In genomic region chr20:48912065-48912464, GRCh38 we compare ENCODE assay signal across 15 cellular contexts. TPM values are rescaled to one million over a fixed set of nuclear protein-coding genes. Genes with fewer than 3 reads are reported as not detected.
DNase-seq lines count a peak whose midpoint lies in the region; ATAC-seq and TF ChIP-seq lines count a peak whose summit lies in the region.
"Had no signal": no experiment of that assay in that cellular context is flagged by ENCODE, and none has a peak within 500 bp of the region (broad histone marks: within the 10 kb centered on the region; RNA-seq: fewer than 3 reads in every experiment).

No MANE protein-coding gene starts in this region.

- H3K79me2 ChIP-seq in Karpas-422 (ENCODE audit: low read length) = no peaks in the 10 kb centered on the region

- no peak overlapping the region for H2AFZ ChIP-seq in Karpas-422 (ENCODE audit: low read length)

- peaks cover 5% of the 10 kb centered on the region; the same call in 1 of the 2 replicates for H3K9me3 ChIP-seq in Karpas-422 (ENCODE audit: low read length)
- no peaks in the 10 kb centered on the region for H3K9me3 ChIP-seq in CD8-positive, alpha-beta T cell (ENCODE audit: low read length)
- H3K9me3 ChIP-seq: gastrocnemius medialis, vagina had no signal

- H3K4me1 Mint-ChIP-seq in glutamatergic neuron (ENCODE audit: low read depth, unreplicated experiment) = peaks cover 12% of the 10 kb centered on the region
- H3K4me1 Mint-ChIP-seq in CD8-positive, alpha-beta T cell (ENCODE audit: low read depth) = peaks cover 6% of the 10 kb centered on the region

- H3K9ac ChIP-seq in Karpas-422 (ENCODE audit: low read length) = no peak overlapping the region

- H3K9me3 Mint-ChIP-seq in glutamatergic neuron (ENCODE audit: unreplicated experiment) = peaks cover 19% of the 10 kb centered on the region
- H3K9me3 Mint-ChIP-seq in CD8-positive, alpha-beta T cell = no peaks in the 10 kb centered on the region

- H3K27ac Mint-ChIP-seq in glutamatergic neuron (ENCODE audit: unreplicated experiment) = peak overlapping the region; percentile 89
- H3K27ac Mint-ChIP-seq in CD8-positive, alpha-beta T cell = no peak overlapping the region

- CTCF ChIA-PET in CD8-positive, alpha-beta T cell (lab: Charles Lee) = interaction anchor here (2.4 kb wide), 1 partner anchor 255 kb away, joined by 14 read pairs; no protein-coding TSS in a partner anchor

- peaks cover 19% of the 10 kb centered on the region for H3K36me3 Mint-ChIP-seq in glutamatergic neuron (ENCODE audit: unreplicated experiment)
- H3K36me3 Mint-ChIP-seq in CD8-positive, alpha-beta T cell = no peaks in the 10 kb centered on the region
- H3K36me3 Mint-ChIP-seq: T-cell had no signal

- no peaks in the 10 kb centered on the region for H3K9me2 ChIP-seq in Karpas-422 (replicated peaks; ENCODE audit: insufficient read depth, low read length)

- no peaks in the 10 kb centered on the region for H4K20me1 ChIP-seq in Karpas-422 (ENCODE audit: insufficient read depth, low read depth, low read length)

- POLR2A ChIA-PET in CD8-positive, alpha-beta T cell (lab: Charles Lee) = no interaction called here

- intact Hi-C loops in CD8-positive, alpha-beta T cell (cut with DNase I, micrococcal nuclease) = no loop called here

- no peaks in the 10 kb centered on the region for H3K27me3 ChIP-seq in Karpas-422 (ENCODE audit: low read length)
- no peaks in the 10 kb centered on the region for H3K27me3 ChIP-seq in CD8-positive, alpha-beta T cell (ENCODE audit: insufficient read depth, low read length)
- H3K27me3 ChIP-seq: gastrocnemius medialis, vagina had no signal

- no peak overlapping the region for H3K4me3 Mint-ChIP-seq in glutamatergic neuron (ENCODE audit: unreplicated experiment)
- no peak overlapping the region for H3K4me3 Mint-ChIP-seq in CD8-positive, alpha-beta T cell
- H3K4me3 Mint-ChIP-seq: T-cell had no signal

- H3K27ac ChIP-seq in Karpas-422 (ENCODE audit: low read length) = no peak overlapping the region
- H3K27ac ChIP-seq in CD8-positive, alpha-beta T cell (ENCODE audit: low read depth, low read length) = no peak overlapping the region
- H3K27ac ChIP-seq: gastrocnemius medialis, vagina had no signal

- H3K4me2 ChIP-seq in Karpas-422 (ENCODE audit: low read depth, low read length, poor library complexity, severe bottlenecking) = no peak overlapping the region

- peak; percentile 93 for ATAC-seq in GM18517 (IDR thresholded peaks at IDR 0.05; ENCODE audit: unreplicated experiment)
- ATAC-seq in GM21717 (IDR thresholded peaks at IDR 0.05; ENCODE audit: unreplicated experiment) = peak; percentile 78
- ATAC-seq in HG03378 (IDR thresholded peaks at IDR 0.05; ENCODE audit: unreplicated experiment) = peak; percentile 69
- no peak for ATAC-seq in CD8-positive, alpha-beta T cell
- ATAC-seq: gastrocnemius medialis, T-cell had no signal

- no peaks in the 10 kb centered on the region for H3K36me3 ChIP-seq in Karpas-422 (ENCODE audit: insufficient read depth, low read length)
- H3K36me3 ChIP-seq in CD8-positive, alpha-beta T cell (ENCODE audit: insufficient read depth, low read length) = no peaks in the 10 kb centered on the region
- H3K36me3 ChIP-seq: gastrocnemius medialis, vagina had no signal

- DNase-seq in glutamatergic neuron = peak; percentile 68
- DNase-seq in Karpas-422 = no peak
- no peak for DNase-seq in mucosa of gallbladder (ENCODE audit: low spot score)
- DNase-seq in CD8-positive, alpha-beta T cell = no peak
- no peak for DNase-seq in putamen (ENCODE audit: low spot score)
- DNase-seq: activated CD8-positive, alpha-beta memory T cell treated with anti-CD3 and anti-CD28 coated beads, Interleukin-2, amount 50 U/mL, for 48 hours; central memory CD4-positive, alpha-beta T cell; DMS79 treated with DMSO at 0.1 percent for 48 hours; gastrocnemius medialis; NCI-H2081 had no signal

- TF ChIP-seq CTCF in glutamatergic neuron (IDR thresholded peaks at IDR 0.05; ENCODE audit: partially characterized antibody, unreplicated experiment) = no peak
- no peak for TF ChIP-seq CTCF in CD8-positive, alpha-beta T cell (IDR thresholded peaks at IDR 0.05)

- no peaks in the 10 kb centered on the region for H3K4me1 ChIP-seq in Karpas-422 (ENCODE audit: low read length)
- H3K4me1 ChIP-seq in CD8-positive, alpha-beta T cell (ENCODE audit: insufficient read depth, low read length) = no peaks in the 10 kb centered on the region
- H3K4me1 ChIP-seq: gastrocnemius medialis, vagina had no signal

- no peak overlapping the region for H3K4me3 ChIP-seq in Karpas-422 (ENCODE audit: low read length)
- no peak overlapping the region for H3K4me3 ChIP-seq in CD8-positive, alpha-beta T cell (ENCODE audit: low read depth, low read length)
- H3K4me3 ChIP-seq: gastrocnemius medialis, vagina had no signal

- peaks cover 12% of the 10 kb centered on the region for H3K27me3 Mint-ChIP-seq in glutamatergic neuron (ENCODE audit: unreplicated experiment)
- H3K27me3 Mint-ChIP-seq in CD8-positive, alpha-beta T cell (ENCODE audit: low read depth) = no peaks in the 10 kb centered on the region

RNA-seq across cellular contexts. Expression of gene ARFGEF2, which starts 9.4 kb away (rescaled TPM):
- total RNA-seq in glutamatergic neuron (ENCODE audit: unreplicated experiment) (30.2 TPM), mucosa of gallbladder (37.1 TPM)
- total RNA-seq in Karpas-422 (2014; rRNA removed; shearing (Covaris generic); ENCODE audit: low replicate concordance) = 28.7 and 37.9 TPM in 2 replicates
- 10 to 100 TPM; 25.7 to 26.7 TPM for total RNA-seq in CD8-positive, alpha-beta T cell
